ENCODE assay signal across 8 cellular contexts in genomic region chr17:35578195-35578928, GRCh38. TPM values are rescaled to one million over a fixed set of nuclear protein-coding genes. Genes with fewer than 3 reads are reported as not detected.
DNase-seq lines count a peak whose midpoint lies in the region; ATAC-seq, FAIRE-seq and TF ChIP-seq lines count a peak whose summit lies in the region.

Gene PEX12 (minus strand): TSS chr17:35578571. CDS start chr17:35578021, 550 bp downstream.

- peak within 1 kb of the TSS; percentile 53 to 75 (median 58) for H3K4me3 ChIP-seq in spleen

- peak within 1 kb of the TSS; percentile 89 for H3K27ac Mint-ChIP-seq in WTC11

- TF ChIP-seq POLR2A in spleen (IDR thresholded peaks at IDR 0.05): peak in 2 of 3 donors; percentile 8 to 54

- H3K4me1 Mint-ChIP-seq in WTC11: peaks cover 11% of the 10 kb centered on the region; the same call in 1 of the 2 replicates

- 0% methylated on average over 43 to 45 of the region's 45 CpGs for WGBS in spleen, 5 donors

- no peaks in the 10 kb centered on the region for H3K27me3 ChIP-seq in spleen (replicated peaks in 1 of 7)

- peaks cover 14 to 31% (median 22%) of the 10 kb centered on the region in 6 donors for H3K4me1 ChIP-seq in spleen

- H3K36me3 Mint-ChIP-seq in WTC11: peaks cover 4% of the 10 kb centered on the region; the same call in 1 of the 2 replicates

- peaks cover 4% of the 10 kb centered on the region for H3K27me3 Mint-ChIP-seq in WTC11 (ENCODE audit: low read depth)

- peak; percentile 93 for FAIRE-seq in A204.1 (lab: Jason Lieb, UNC)

- POLR2A ChIA-PET in WTC11 (lab: Charles Lee): interaction anchor here (0.6 to 1.9 kb wide), 9 partner anchors 8 to 513 kb away, joined by 3 to 17 read pairs (median 5); partner anchors contain the start of genes AP2B1 and TAF15

- no peaks in the 10 kb centered on the region for H3K9me3 Mint-ChIP-seq in WTC11

- peak within 1 kb of the TSS; percentile 90 for H3K4me3 Mint-ChIP-seq in WTC11

- peak; percentile 82 for DNase-seq in NCI-H2227 treated with DMSO at 0.1 percent for 48 hours (lab: John Stamatoyannopoulos, UW)
- DNase-seq in WTC11 (ENCODE audit: low spot score): peak; percentile 83
- peak; percentile 90 for DNase-seq in central memory CD4-positive, alpha-beta T cell
- peak; percentile 74 for DNase-seq in iris pigment epithelial cell (ENCODE audit: low read depth)
- DNase-seq in spleen: peak; percentile 95

- TF ChIP-seq CTCF in WTC11 (IDR thresholded peaks at IDR 0.05) (no peak), spleen (IDR thresholded peaks at IDR 0.05 in 8 of 11, conservative IDR thresholded peaks at IDR 0.05 in 3 of 11) (peak in 2 of 11 experiments; percentile 19 to 22)

- no peaks in the 10 kb centered on the region for H3K9me3 ChIP-seq in spleen

- peaks cover 0 to 29% (median 17%) of the 10 kb centered on the region in 6 donors for H3K36me3 ChIP-seq in spleen

- ATAC-seq in GM18873 (IDR thresholded peaks at IDR 0.05; ENCODE audit: low FRiP score, unreplicated experiment) (peak; percentile 83), HG03159 (IDR thresholded peaks at IDR 0.05; ENCODE audit: unreplicated experiment) (peak; percentile 78), WTC11 (peak; percentile 96)

- peak within 1 kb of the TSS; percentile 88 to 95 (median 92) for H3K27ac ChIP-seq in spleen

- CTCF ChIA-PET in WTC11 (lab: Charles Lee): interaction anchor here (0.6 to 3.7 kb wide), 12 partner anchors 9 to 743 kb away, joined by 3 to 31 read pairs (median 6); partner anchors contain the start of genes AP2B1 and RAD51D

- intact Hi-C loops in spleen (cut with DNase I; ENCODE audit: low total_unique reads): no loop called here

TF ChIP-seq in WTC11, 78 proteins besides CTCF, POLR2A, EP300 and RAD21 (continues in another document):
- TF ChIP-seq NR2C2 (CRISPR knock-in tag; IDR thresholded peaks at IDR 0.05): peak; percentile 80
- no peak for TF ChIP-seq USF2 (CRISPR knock-in tag; IDR thresholded peaks at IDR 0.05)
- no peak for TF ChIP-seq E2F1 (CRISPR knock-in tag; IDR thresholded peaks at IDR 0.05)
- TF ChIP-seq RORB (CRISPR knock-in tag; IDR thresholded peaks at IDR 0.05): no peak
- no peak for TF ChIP-seq FOXP4 (CRISPR knock-in tag; IDR thresholded peaks at IDR 0.05)
- TF ChIP-seq MYBL2 (CRISPR knock-in tag; IDR thresholded peaks at IDR 0.05): 0 out of 2 replicates have a peak, but pooled peaks have one; percentile 87
- no peak for TF ChIP-seq AFF4 (CRISPR knock-in tag; IDR thresholded peaks at IDR 0.05; ENCODE audit: borderline replicate concordance)
- TF ChIP-seq NR3C1 (CRISPR knock-in tag; conservative IDR thresholded peaks at IDR 0.05; ENCODE audit: low read depth): no peak
- no peak for TF ChIP-seq CDX4 (CRISPR knock-in tag; IDR thresholded peaks at IDR 0.05; ENCODE audit: borderline replicate concordance)
- TF ChIP-seq ZNF232 (CRISPR knock-in tag; IDR thresholded peaks at IDR 0.05): 0 out of 2 replicates have a peak, but pooled peaks have one; percentile 69
- peak; percentile 89 for TF ChIP-seq GABPB1 (CRISPR knock-in tag; IDR thresholded peaks at IDR 0.05)
- TF ChIP-seq SMAD4 (CRISPR knock-in tag; IDR thresholded peaks at IDR 0.05): no peak
- no peak for TF ChIP-seq ZMAT4 (CRISPR knock-in tag; IDR thresholded peaks at IDR 0.05)
- TF ChIP-seq ATF1 (CRISPR knock-in tag; IDR thresholded peaks at IDR 0.05): no peak
- peak; percentile 38; the same call in 1 of the 2 replicates for TF ChIP-seq ESRRA (CRISPR knock-in tag; IDR thresholded peaks at IDR 0.05; ENCODE audit: borderline replicate concordance)
- TF ChIP-seq ELF4 (CRISPR knock-in tag; IDR thresholded peaks at IDR 0.05; ENCODE audit: low read depth): no peak
- TF ChIP-seq HMGXB4 (CRISPR knock-in tag; IDR thresholded peaks at IDR 0.05): no peak
- no peak for TF ChIP-seq ZBTB21 (CRISPR knock-in tag; IDR thresholded peaks at IDR 0.05; ENCODE audit: borderline replicate concordance)
- TF ChIP-seq ZNF263 (CRISPR knock-in tag; IDR thresholded peaks at IDR 0.05; ENCODE audit: low read depth): no peak
- TF ChIP-seq ZNF121 (CRISPR knock-in tag; IDR thresholded peaks at IDR 0.05): no peak

RNA-seq across cellular contexts. Expression of gene PEX12, which starts in this region (rescaled TPM):
- total RNA-seq in WTC11 (2021) (4.7 to 6.5 TPM (median 5.2 TPM) in 3 replicates), spleen (1 to 10 TPM; 4.0 to 7.8 (median 5.1) TPM)
- 1 to 10 TPM; 2.7 to 3.9 (median 3.0) TPM for polyA plus RNA-seq in spleen

Comparison
In these comparisons a context has a peak if more than half of its experiments do, and no peak if none do; other contexts are left out.
1. Peak in every context shown above with its lines: DNase-seq, ATAC-seq, H3K4me3 ChIP-seq and H3K27ac ChIP-seq.